Comparison of ENCODE assay signal across 6 cellular contexts in genomic region chr17:48625502-48626201, GRCh38. TPM values are rescaled to one million over a fixed set of nuclear protein-coding genes. Genes with fewer than 3 reads are reported as not detected.
A peak's percentile ranks its signal among the peaks of the same experiment; 100 is the strongest.
DNase-seq lines count a peak whose midpoint lies in the region; ATAC-seq and TF ChIP-seq lines count a peak whose summit lies in the region.

No MANE protein-coding gene starts in this region.

- H3K14ac ChIP-seq in neuronal stem cell (ENCODE audit: low read length), result no peak overlapping the region

- H3K18ac ChIP-seq in neuronal stem cell (ENCODE audit: low read length), result no peak overlapping the region

- no peaks in the 10 kb centered on the region for H3K9me3 ChIP-seq in Loucy (ENCODE audit: insufficient read depth, low read depth, low read length)
- peaks cover 0 to 9% of the 10 kb centered on the region in 2 donors for H3K9me3 ChIP-seq in neuronal stem cell (replicated peaks in 1 of 2; ENCODE audit: control insufficient read depth in 2 of 2, insufficient read depth in 1 of 2, low read depth in 1 of 2, low read length in 2 of 2)

- H3K23ac ChIP-seq in neuronal stem cell (ENCODE audit: low read depth, low read length, poor library complexity), result peak overlapping the region; percentile 23

- H3K79me1 ChIP-seq in neuronal stem cell (ENCODE audit: low read depth, low read length), result no peaks in the 10 kb centered on the region

- H4K20me1 ChIP-seq in Loucy (ENCODE audit: insufficient read depth, low read length, poor library complexity, severe bottlenecking), result peaks cover 24% of the 10 kb centered on the region

- peaks cover 51% of the 10 kb centered on the region for H3K4me1 ChIP-seq in Loucy (ENCODE audit: insufficient read depth, low read length, poor library complexity, severe bottlenecking)
- H3K4me1 ChIP-seq in neuronal stem cell (ENCODE audit: control insufficient read depth in 2 of 2, insufficient read depth in 1 of 2, low read depth in 1 of 2, low read length in 2 of 2), result peaks cover 0 to 4% of the 10 kb centered on the region in 2 donors

- H2AK5ac ChIP-seq in neuronal stem cell (ENCODE audit: low read depth, low read length), result no peak overlapping the region

- peak overlapping the region; percentile 100 for H3K9ac ChIP-seq in Loucy (ENCODE audit: low read depth, low read length, poor library complexity, severe bottlenecking)
- H3K9ac ChIP-seq in neuronal stem cell (ENCODE audit: low read depth, low read length, poor library complexity), result no peak overlapping the region

- H2BK15ac ChIP-seq in neuronal stem cell (ENCODE audit: low read length), result no peak overlapping the region

- peak; percentile 64 for DNase-seq in ACHN
- peak; percentile 63 to 92 for DNase-seq in T47D (ENCODE audit: low read depth in 1 of 2, low spot score in 1 of 2)
- no peak for DNase-seq in neuronal stem cell (ENCODE audit: low spot score)

- no peak overlapping the region for H3K27ac ChIP-seq in neuronal stem cell (replicated peaks; ENCODE audit: low read length)

- no peaks in the 10 kb centered on the region for H3F3A ChIP-seq in Loucy (ENCODE audit: low read depth)

- no peak overlapping the region for H3K4ac ChIP-seq in neuronal stem cell (ENCODE audit: low read length)

- in situ Hi-C loops in ACHN (cut with HindIII; ENCODE audit: low pct_ligation_motif_present, low pct_unique_long_range_greater_than_20kb, low sequenced_read_pairs), result no loop called here
- in situ Hi-C loops in T47D (cut with HindIII; ENCODE audit: low pct_unique_long_range_greater_than_20kb, low sequenced_read_pairs), result no loop called here

- H4K91ac ChIP-seq in neuronal stem cell (ENCODE audit: low read depth, low read length, poor library complexity), result no peak overlapping the region

- H3K9me2 ChIP-seq in Loucy (replicated peaks; ENCODE audit: low read depth, low read length), result no peaks in the 10 kb centered on the region

- no peak overlapping the region for H2BK12ac ChIP-seq in neuronal stem cell (ENCODE audit: low read length)

- H2BK120ac ChIP-seq in neuronal stem cell (ENCODE audit: low read depth, low read length), result no peak overlapping the region

- H3K4me3 ChIP-seq in Loucy (ENCODE audit: low read length, poor library complexity, severe bottlenecking) (peak overlapping the region; percentile 89), neuronal stem cell (ENCODE audit: low read length in 2 of 2) (peak overlapping the region in 1 of 2 donors; percentile 21)

- H3K4me2 ChIP-seq in Loucy (ENCODE audit: low read depth, low read length, poor library complexity, severe bottlenecking) (peak overlapping the region; percentile 98), neuronal stem cell (ENCODE audit: insufficient read depth, low read length, poor library complexity, severe bottlenecking) (no peak overlapping the region)

- TF ChIP-seq CTCF in Loucy (conservative IDR thresholded peaks at IDR 0.05; ENCODE audit: low read length), result no peak

- H3K36me3 ChIP-seq in Loucy (ENCODE audit: insufficient read depth, low read length) (peaks cover 8% of the 10 kb centered on the region; the same call in 1 of the 2 replicates), neuronal stem cell (replicated peaks in 1 of 2; ENCODE audit: control insufficient read depth in 2 of 2, insufficient read depth in 2 of 2, low read length in 2 of 2) (no peaks in the 10 kb centered on the region)

- no peak overlapping the region for H4K8ac ChIP-seq in neuronal stem cell (ENCODE audit: low read depth, low read length)

- peaks cover 31% of the 10 kb centered on the region for H3K27me3 ChIP-seq in Loucy (ENCODE audit: insufficient read depth, low read length, poor library complexity, severe bottlenecking)
- H3K27me3 ChIP-seq in neuronal stem cell (ENCODE audit: control insufficient read depth in 3 of 3, insufficient read depth in 3 of 3, low read depth in 1 of 3, low read length in 3 of 3), result peaks cover 58 to 100% (median 99%) of the 10 kb centered on the region in 3 experiments

- no peak overlapping the region for H2BK5ac ChIP-seq in neuronal stem cell (ENCODE audit: low read length)

- H2AFZ ChIP-seq in Loucy (ENCODE audit: low read length) (no peak overlapping the region), neuronal stem cell (ENCODE audit: low read length) (peak overlapping the region; percentile 82)

- no peak for ATAC-seq in HG03432 (IDR thresholded peaks at IDR 0.05; ENCODE audit: unreplicated experiment)
- ATAC-seq in HG02763 (IDR thresholded peaks at IDR 0.05; ENCODE audit: unreplicated experiment), result no peak

- H3K79me2 ChIP-seq in Loucy (ENCODE audit: insufficient read depth, low read length), result peaks cover 98% of the 10 kb centered on the region

- WGBS in neuronal stem cell (ENCODE audit: extremely low coverage in 2 of 2, insufficient read length in 2 of 2, insufficient replicate concordance in 1 of 2), 2 donors, result no CpG with 5 or more reads among the region's 63 CpGs

RNA-seq across cellular contexts. Expression of gene HOXB9, which starts 0.5 kb away (rescaled TPM):
- not detected for polyA plus RNA-seq in neuronal stem cell (2013, experiment 1 of 2)
- not detected for polyA plus RNA-seq in neuronal stem cell (2013, experiment 2 of 2)

RNA-seq across cellular contexts. Expression of gene HOXB8, which starts 10.6 kb away (rescaled TPM):
- polyA plus RNA-seq in neuronal stem cell (2013, experiment 1 of 2), result not detected
- not detected for polyA plus RNA-seq in neuronal stem cell (2013, experiment 2 of 2)

RNA-seq across cellular contexts. Expression of gene HOXB7, which starts 14.8 kb away (rescaled TPM):
- polyA plus RNA-seq in neuronal stem cell (2013, experiment 1 of 2), result not detected
- polyA plus RNA-seq in neuronal stem cell (2013, experiment 2 of 2), result not detected

RNA-seq across cellular contexts. Expression of gene HOXB6, which starts 20.9 kb away (rescaled TPM):
- polyA plus RNA-seq in neuronal stem cell (2013, experiment 1 of 2), result not detected
- not detected for polyA plus RNA-seq in neuronal stem cell (2013, experiment 2 of 2)

RNA-seq across cellular contexts. Expression of gene HOXB5, which starts 32.1 kb away (rescaled TPM):
- not detected for polyA plus RNA-seq in neuronal stem cell (2013, experiment 1 of 2)
- not detected for polyA plus RNA-seq in neuronal stem cell (2013, experiment 2 of 2)
